9 cellular contexts compared by ENCODE assay signal in genomic region chr2:181466661-181467576, GRCh38. TPM values are rescaled to one million over a fixed set of nuclear protein-coding genes. Genes with fewer than 3 reads are reported as not detected.
DNase-seq lines count a peak whose midpoint lies in the region; ATAC-seq and TF ChIP-seq lines count a peak whose summit lies in the region.
"Had no signal": no experiment of that assay in that cellular context is flagged by ENCODE, and none has a peak within 500 bp of the region (broad histone marks: within the 10 kb centered on the region; RNA-seq: fewer than 3 reads in every experiment).

No MANE protein-coding gene starts in this region.

- H3K27me3 ChIP-seq in colonic mucosa (no peaks in the 10 kb centered on the region), lower lobe of right lung (ENCODE audit: low read depth) (no peaks in the 10 kb centered on the region)

- no peaks in the 10 kb centered on the region for H3K27me3 Mint-ChIP-seq in activated CD4-positive, alpha-beta T cell treated with anti-CD3 and anti-CD28 coated beads for 36 hours

- peak overlapping the region; percentile 18 for H3K4me3 ChIP-seq in NB4 (ENCODE audit: low read depth, low read length)
- H3K4me3 ChIP-seq in colonic mucosa = no peak overlapping the region
- no peak overlapping the region for H3K4me3 ChIP-seq in lower lobe of right lung
- H3K4me3 ChIP-seq: skin epidermis had no signal

- POLR2A ChIA-PET in activated CD4-positive, alpha-beta T cell treated with anti-CD3 and anti-CD28 coated beads for 36 hours (lab: Charles Lee) = interaction anchor here (0.8 to 1.4 kb wide), 3 partner anchors 12 to 163 kb away, joined by 3 to 5 read pairs (median 4); no protein-coding TSS in a partner anchor

- peaks cover 86% of the 10 kb centered on the region for H3K4me1 Mint-ChIP-seq in activated CD4-positive, alpha-beta T cell treated with anti-CD3 and anti-CD28 coated beads for 36 hours

- peak overlapping the region; percentile 17 for H3K27ac Mint-ChIP-seq in activated CD4-positive, alpha-beta T cell treated with anti-CD3 and anti-CD28 coated beads for 36 hours

- DNase-seq in NB4 (ENCODE audit: low read depth) = peak; percentile 79
- peak; percentile 90 for DNase-seq in activated CD4-positive, alpha-beta T cell treated with anti-CD3 and anti-CD28 coated beads for 36 hours
- peak; percentile 76 for DNase-seq in colonic mucosa
- peak; percentile 82 for DNase-seq in lower lobe of right lung
- peak; percentile 49 to 58 for DNase-seq in stimulated activated CD8-positive, alpha-beta memory T cell treated with anti-CD3 and anti-CD28 coated beads, Interleukin-15, amount 100 ng/mL, for 48 hours (ENCODE audit: low read depth in 2 of 2)

- no peaks in the 10 kb centered on the region for H3K36me3 ChIP-seq in colonic mucosa
- no peaks in the 10 kb centered on the region for H3K36me3 ChIP-seq in lower lobe of right lung

- peak; percentile 22 for ATAC-seq in activated CD4-positive, alpha-beta T cell treated with anti-CD3 and anti-CD28 coated beads for 36 hours
- peak; percentile 61 to 66 for ATAC-seq in lower lobe of right lung
- no peak for ATAC-seq in HG02938 (IDR thresholded peaks at IDR 0.05; ENCODE audit: unreplicated experiment)

- H3K27ac ChIP-seq in 22Rv1 (no peak overlapping the region), colonic mucosa (no peak overlapping the region), lower lobe of right lung (no peak overlapping the region)

- H3K4me1 ChIP-seq in colonic mucosa = no peaks in the 10 kb centered on the region
- peaks cover 4% of the 10 kb centered on the region for H3K4me1 ChIP-seq in lower lobe of right lung

- intact Hi-C loops in activated CD4-positive, alpha-beta T cell treated with anti-CD3 and anti-CD28 coated beads for 36 hours (cut with DNase I, micrococcal nuclease) = loop anchor here (1.0 to 10.0 kb wide), 7 partner anchors 218 to 1342 kb away; partner anchors contain the start of gene NEUROD1 (in 1 of the 2)
- intact Hi-C loops in colonic mucosa (cut with DNase I) = loop anchor here (5.0 to 10.0 kb wide), 2 partner anchors 362 to 1340 kb away; no protein-coding TSS in a partner anchor
- intact Hi-C loops in lower lobe of right lung (cut with DNase I) = loop anchor here (10.0 kb wide), 1 partner anchor 362 kb away; no protein-coding TSS in a partner anchor

- H3K4me3 Mint-ChIP-seq in activated CD4-positive, alpha-beta T cell treated with anti-CD3 and anti-CD28 coated beads for 36 hours = no peak overlapping the region

- CTCF ChIA-PET in activated CD4-positive, alpha-beta T cell treated with anti-CD3 and anti-CD28 coated beads for 36 hours (lab: Charles Lee) = interaction anchor here (0.5 to 4.1 kb wide), 28 partner anchors 8 to 391 kb away, joined by 3 to 55 read pairs (median 4); partner anchors contain the start of gene ITGA4

- no peak overlapping the region for H3K9ac ChIP-seq in colonic mucosa (ENCODE audit: low read depth in 2 of 2, low read length in 2 of 2)

- H3K9me3 ChIP-seq in colonic mucosa (no peaks in the 10 kb centered on the region), lower lobe of right lung (no peaks in the 10 kb centered on the region)

- peaks cover 2% of the 10 kb centered on the region for H3K9me3 Mint-ChIP-seq in activated CD4-positive, alpha-beta T cell treated with anti-CD3 and anti-CD28 coated beads for 36 hours (ENCODE audit: low read depth)

- TF ChIP-seq POLR2A in NB4 (IDR thresholded peaks at IDR 0.05; ENCODE audit: extremely low read depth, insufficient read length) = no peak

- H3K36me3 Mint-ChIP-seq in activated CD4-positive, alpha-beta T cell treated with anti-CD3 and anti-CD28 coated beads for 36 hours (ENCODE audit: low read depth) = peaks cover 32% of the 10 kb centered on the region

- peak; percentile 92 for TF ChIP-seq CTCF in 22Rv1 (IDR thresholded peaks at IDR 0.05)
- TF ChIP-seq CTCF in GM12874 (IDR thresholded peaks at IDR 0.05; ENCODE audit: insufficient read depth, low read depth, low read length) = peak; percentile 69
- peak; percentile 91 for TF ChIP-seq CTCF in NB4 (IDR thresholded peaks at IDR 0.05; ENCODE audit: low read depth, low read length)
- TF ChIP-seq CTCF in colonic mucosa (IDR thresholded peaks at IDR 0.05) = peak; percentile 89
- peak; percentile 86 for TF ChIP-seq CTCF in lower lobe of right lung (IDR thresholded peaks at IDR 0.05)

RNA-seq across cellular contexts. Expression of gene ITGA4, which starts 9.7 kb away (rescaled TPM):
- total RNA-seq in activated CD4-positive, alpha-beta T cell treated with anti-CD3 and anti-CD28 coated beads for 36 hours = 10 to 100 TPM; 27.7 to 33.6 TPM
- total RNA-seq in colonic mucosa = 1 to 10 TPM; 4.1 to 6.7 TPM
- 24.0 TPM for total RNA-seq in lower lobe of right lung
